ENCODE assay signal across 8 cellular contexts in the genomic region with DNA sequence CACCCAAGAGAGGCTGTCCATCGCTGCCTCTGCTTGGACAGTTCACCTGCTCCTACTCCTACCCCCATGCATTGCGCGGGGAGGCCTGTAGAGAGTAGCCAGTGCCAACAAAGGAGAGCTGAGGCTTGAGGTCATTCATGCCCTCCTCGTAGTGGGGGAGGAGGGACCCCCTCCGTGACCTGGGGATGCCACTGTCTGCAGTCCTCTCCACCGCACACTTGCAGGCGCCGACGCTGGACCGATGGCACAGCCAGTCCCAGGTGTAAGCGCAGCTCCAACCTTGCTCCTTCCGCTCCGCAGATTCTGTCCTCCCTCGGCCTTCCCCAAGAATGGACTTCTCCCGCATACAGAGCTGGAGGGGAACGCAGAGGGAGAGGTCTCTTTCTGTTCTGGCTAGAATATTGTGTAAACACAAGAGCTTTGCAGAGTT. TPM values are rescaled to one million over a fixed set of nuclear protein-coding genes. Genes with fewer than 3 reads are reported as not detected.
DNase-seq lines count a peak whose midpoint lies in the region; ATAC-seq and TF ChIP-seq lines count a peak whose summit lies in the region.

No MANE protein-coding gene starts in this region.

- H2AFZ ChIP-seq in SK-N-SH (ENCODE audit: low read depth): no peak overlapping the region

- H3K27me3 ChIP-seq in SK-N-SH (ENCODE audit: insufficient read depth): no peaks in the 10 kb centered on the region
- no peaks in the 10 kb centered on the region for H3K27me3 ChIP-seq in ascending aorta
- H3K27me3 ChIP-seq in iPS-18a (ENCODE audit: control insufficient read depth, insufficient read depth, low read length): peaks cover 44% of the 10 kb centered on the region
- H3K27me3 ChIP-seq in stomach smooth muscle (ENCODE audit: control insufficient read depth in 1 of 2, insufficient read depth in 2 of 2, low read length in 2 of 2): no peaks in the 10 kb centered on the region

- H3F3A ChIP-seq in SK-N-SH (replicated peaks; ENCODE audit: insufficient read depth): peaks cover 6% of the 10 kb centered on the region

- TF ChIP-seq EP300 in SK-N-SH (IDR thresholded peaks at IDR 0.05; ENCODE audit: borderline replicate concordance in 1 of 2, low read depth in 1 of 2, low read length in 1 of 2): no peak

- no peak for DNase-seq in SK-N-SH
- no peak for DNase-seq in ascending aorta (ENCODE audit: low spot score in 2 of 2)
- DNase-seq in EL: no peak

- peak overlapping the region; percentile 89; the same call in 1 of the 2 replicates for H3K9ac ChIP-seq in SK-N-SH
- peak overlapping the region; percentile 42 for H3K9ac ChIP-seq in iPS-18a (ENCODE audit: low read length)
- peak overlapping the region; percentile 69 to 95 for H3K9ac ChIP-seq in stomach smooth muscle (ENCODE audit: low read length in 2 of 2)

- H3K36me3 ChIP-seq in SK-N-SH (replicated peaks in 1 of 2; ENCODE audit: control insufficient read depth in 1 of 2, insufficient read depth in 2 of 2, low read length in 1 of 2) (peaks cover 9 to 14% of the 10 kb centered on the region in 2 experiments), ascending aorta (peaks cover 13 to 14% of the 10 kb centered on the region in 2 donors), iPS-18a (ENCODE audit: control insufficient read depth, low read depth, low read length) (peaks cover 6% of the 10 kb centered on the region), stomach smooth muscle (ENCODE audit: control insufficient read depth in 2 of 2, insufficient read depth in 2 of 2, low read length in 2 of 2) (peaks cover 13 to 14% of the 10 kb centered on the region in 2 donors)

- peak overlapping the region; percentile 97 for H3K4me2 ChIP-seq in SK-N-SH

- H3K27ac ChIP-seq in SK-N-SH (ENCODE audit: low read depth in 2 of 2, low read length in 1 of 2) (peak overlapping the region; percentile 83 to 94; a peak in 3 of 4 replicates), ascending aorta (peak overlapping the region; percentile 95 to 97), iPS-18a (ENCODE audit: low read length) (no peak overlapping the region), stomach smooth muscle (ENCODE audit: low read length) (peak overlapping the region; percentile 95)

- POLR2A ChIA-PET in SK-N-SH (lab: Yijun Ruan, JAX): interaction anchor here (0.6 to 1.6 kb wide), 11 partner anchors 9 to 70 kb away, joined by 3 to 9 read pairs (median 4); partner anchors contain the start of gene CSRP1

- no peaks in the 10 kb centered on the region for H3K9me2 ChIP-seq in SK-N-SH

- peaks cover 43% of the 10 kb centered on the region for H3K79me2 ChIP-seq in SK-N-SH (ENCODE audit: insufficient read depth)

- 91% methylated on average over 12 of the region's 16 CpGs for WGBS in SK-N-SH (ENCODE audit: low lambda C conversion rate)

- CTCF ChIA-PET in SK-N-SH (lab: Yijun Ruan, JAX): interaction anchor here (0.6 to 7.3 kb wide), 9 partner anchors 7 to 323 kb away, joined by 3 to 63 read pairs (median 6); no protein-coding TSS in a partner anchor

- H3K9me3 ChIP-seq in SK-N-SH (no peaks in the 10 kb centered on the region), ascending aorta (no peaks in the 10 kb centered on the region), iPS-18a (ENCODE audit: control insufficient read depth, low read depth, low read length) (no peaks in the 10 kb centered on the region), stomach smooth muscle (ENCODE audit: control insufficient read depth in 2 of 2, low read length in 2 of 2) (no peaks in the 10 kb centered on the region)

- TF ChIP-seq CTCF in SK-N-SH (IDR thresholded peaks at IDR 0.05): no peak
- no peak for TF ChIP-seq CTCF in ascending aorta (IDR thresholded peaks at IDR 0.05)

- intact Hi-C loops in ascending aorta (cut with DNase I): no loop called here

- H3K4me1 ChIP-seq in SK-N-SH (ENCODE audit: control insufficient read depth in 1 of 2, insufficient read depth in 2 of 2, low read depth in 1 of 2, low read length in 1 of 2) (peaks cover 13 to 29% of the 10 kb centered on the region in 2 experiments; a peak in 3 of 4 replicates), ascending aorta (peaks cover 0 to 20% of the 10 kb centered on the region in 2 donors), iPS-18a (ENCODE audit: control insufficient read depth, low read depth, low read length) (no peaks in the 10 kb centered on the region), stomach smooth muscle (ENCODE audit: control insufficient read depth, insufficient read depth, low read length) (peaks cover 38% of the 10 kb centered on the region)

- ATAC-seq in SK-N-SH treated with all-trans-retinoic acid at 6 μM for 48 hours: no peak; the same call in 2 of the 3 replicates
- ATAC-seq in GM21723 (IDR thresholded peaks at IDR 0.05; ENCODE audit: unreplicated experiment): no peak
- ATAC-seq in HG02884 (IDR thresholded peaks at IDR 0.05; ENCODE audit: unreplicated experiment): no peak

- H3K4me3 ChIP-seq in SK-N-SH (ENCODE audit: low read depth in 2 of 2, low read length in 1 of 2) (peak overlapping the region; percentile 77 to 82), ascending aorta (peak overlapping the region; percentile 90 to 91), iPS-18a (ENCODE audit: low read length) (peak overlapping the region; percentile 73), stomach smooth muscle (ENCODE audit: low read length in 2 of 2) (peak overlapping the region; percentile 68 to 96)

- peaks cover 32% of the 10 kb centered on the region for H4K20me1 ChIP-seq in SK-N-SH (ENCODE audit: insufficient read depth)

- no peak for TF ChIP-seq RAD21 in SK-N-SH (IDR thresholded peaks at IDR 0.05; ENCODE audit: low read length)

TF ChIP-seq in SK-N-SH, 30 proteins besides CTCF, POLR2A, EP300 and RAD21:
- TF ChIP-seq FOXJ3 (CRISPR knock-in tag; IDR thresholded peaks at IDR 0.05) (no peak), SIN3A (IDR thresholded peaks at IDR 0.05; ENCODE audit: borderline replicate concordance, low read depth, low read length) (no peak), ZBTB33 (IDR thresholded peaks at IDR 0.05; ENCODE audit: borderline replicate concordance, low read depth) (no peak)
TF ChIP-seq in SK-N-SH: peak in this region for 0.

TF ChIP-seq in SK-N-SH treated with all-trans-retinoic acid at 6 μM for 48 hours, 23 proteins besides CTCF, POLR2A, EP300 and RAD21:
- no peak for TF ChIP-seq ZFP3 (CRISPR knock-in tag; IDR thresholded peaks at IDR 0.05)
- no peak for TF ChIP-seq ZC3H10 (CRISPR knock-in tag; IDR thresholded peaks at IDR 0.05)
- no peak for TF ChIP-seq ARNTL (CRISPR knock-in tag; IDR thresholded peaks at IDR 0.05; ENCODE audit: borderline replicate concordance, low read depth)
- no peak for TF ChIP-seq TCF4 (CRISPR knock-in tag; IDR thresholded peaks at IDR 0.05; ENCODE audit: borderline replicate concordance)

RNA-seq across cellular contexts. Expression of gene PHLDA3, which starts 0.7 kb away (rescaled TPM):
- polyA plus RNA-seq in SK-N-SH (2012; rRNA removed): 105 and 108 TPM in 2 replicates
- polyA plus RNA-seq in SK-N-SH (2012; cell fraction: cytosol; rRNA removed): 46.1 and 93.3 TPM in 2 replicates
- 94.2 and 108 TPM in 2 replicates for polyA plus RNA-seq in SK-N-SH (2012; cell fraction: nucleus; rRNA removed)
- 111 TPM for total RNA-seq in ascending aorta

RNA-seq across cellular contexts. Expression of gene CSRP1, which starts 37.3 kb away (rescaled TPM):
- 317 and 373 TPM in 2 replicates for polyA plus RNA-seq in SK-N-SH (2012; rRNA removed)
- 237 and 288 TPM in 2 replicates for polyA plus RNA-seq in SK-N-SH (2012; cell fraction: cytosol; rRNA removed)
- polyA plus RNA-seq in SK-N-SH (2012; cell fraction: nucleus; rRNA removed): 358 and 396 TPM in 2 replicates
- total RNA-seq in ascending aorta: 948 TPM

RNA-seq across cellular contexts. Expression of gene TNNI1, which starts 48.1 kb away (rescaled TPM):
- polyA plus RNA-seq in SK-N-SH (2012; rRNA removed): 0.11 TPM in 1 of 2 replicates, not detected in the other
- 0.03 and 0.25 TPM in 2 replicates for polyA plus RNA-seq in SK-N-SH (2012; cell fraction: cytosol; rRNA removed)
- 0.15 and 0.17 TPM in 2 replicates for polyA plus RNA-seq in SK-N-SH (2012; cell fraction: nucleus; rRNA removed)
- not detected for total RNA-seq in ascending aorta
